In genomic region chrX:40877869-40878268, GRCh38 we compare ENCODE assay signal across 9 cellular contexts.
DNase-seq lines count a peak whose midpoint lies in the region; ATAC-seq and TF ChIP-seq lines count a peak whose summit lies in the region.
"Had no signal": no experiment of that assay in that cellular context is flagged by ENCODE, and none has a peak within 500 bp of the region (broad histone marks: within the 10 kb centered on the region; RNA-seq: fewer than 3 reads in every experiment).

No MANE protein-coding gene starts in this region.

- no peak for ATAC-seq in activated T-helper 17 cell treated with anti-CD3 and anti-CD28 coated beads, Interleukin-2, amount 50 U/mL, for 72 hours (replicated peaks)
- ATAC-seq in HG03045 (IDR thresholded peaks at IDR 0.05; ENCODE audit: unreplicated experiment) (no peak), HG02885 (IDR thresholded peaks at IDR 0.05; ENCODE audit: poor library complexity, unreplicated experiment) (no peak)

- H3K27me3 Mint-ChIP-seq in nephron progenitor cell (ENCODE audit: low read depth, poor library complexity) (peaks cover 4% of the 10 kb centered on the region), endothelial cell (ENCODE audit: unreplicated experiment) (no peaks in the 10 kb centered on the region)
- peaks cover 3% of the 10 kb centered on the region for H3K27me3 Mint-ChIP-seq in activated T-helper 17 cell treated with anti-CD3 and anti-CD28 coated beads, Interleukin-2, amount 50 U/mL, for 72 hours

- H3K4me3 Mint-ChIP-seq in nephron progenitor cell (no peak overlapping the region), endothelial cell (ENCODE audit: unreplicated experiment) (no peak overlapping the region)
- H3K4me3 Mint-ChIP-seq in activated T-helper 17 cell treated with anti-CD3 and anti-CD28 coated beads, Interleukin-2, amount 50 U/mL, for 72 hours: no peak overlapping the region

- H3K27ac ChIP-seq in DOHH2 (ENCODE audit: low read depth, low read length): no peak overlapping the region
- H3K27ac ChIP-seq: epithelial cell of prostate had no signal

- H3K9me2 ChIP-seq in DOHH2 (replicated peaks; ENCODE audit: control insufficient read depth, low read length): no peaks in the 10 kb centered on the region

- H3K9me3 Mint-ChIP-seq in nephron progenitor cell (peaks cover 15% of the 10 kb centered on the region), endothelial cell (ENCODE audit: unreplicated experiment) (no peaks in the 10 kb centered on the region)
- no peaks in the 10 kb centered on the region for H3K9me3 Mint-ChIP-seq in activated T-helper 17 cell treated with anti-CD3 and anti-CD28 coated beads, Interleukin-2, amount 50 U/mL, for 72 hours

- H3K79me2 ChIP-seq in DOHH2 (ENCODE audit: control insufficient read depth, low read length): no peaks in the 10 kb centered on the region

- H3K27ac Mint-ChIP-seq in nephron progenitor cell: no peak overlapping the region
- no peak overlapping the region for H3K27ac Mint-ChIP-seq in activated T-helper 17 cell treated with anti-CD3 and anti-CD28 coated beads, Interleukin-2, amount 50 U/mL, for 72 hours
- H3K27ac Mint-ChIP-seq in endothelial cell (ENCODE audit: unreplicated experiment): no peak overlapping the region

- no peaks in the 10 kb centered on the region for H3F3A ChIP-seq in DOHH2 (ENCODE audit: control insufficient read depth, insufficient read depth)

- H3K27me3 ChIP-seq in DOHH2 (ENCODE audit: control insufficient read depth, low read length): no peaks in the 10 kb centered on the region

- DNase-seq in M059J (ENCODE audit: low read depth) (peak; percentile 32), choroid plexus epithelial cell (ENCODE audit: low read depth) (peak; percentile 58), nephron progenitor cell (no peak), endothelial cell (ENCODE audit: low spot score) (no peak)

- no peaks in the 10 kb centered on the region for H4K20me1 ChIP-seq in DOHH2 (ENCODE audit: control insufficient read depth, insufficient read depth, low read depth, low read length)

- H3K36me3 Mint-ChIP-seq in nephron progenitor cell (ENCODE audit: low read depth) (no peaks in the 10 kb centered on the region), endothelial cell (ENCODE audit: low read depth, unreplicated experiment) (no peaks in the 10 kb centered on the region)
- no peaks in the 10 kb centered on the region for H3K36me3 Mint-ChIP-seq in activated T-helper 17 cell treated with anti-CD3 and anti-CD28 coated beads, Interleukin-2, amount 50 U/mL, for 72 hours (ENCODE audit: low read depth)

- H3K9me3 ChIP-seq in DOHH2 (ENCODE audit: control insufficient read depth, insufficient read depth, low read length): no peaks in the 10 kb centered on the region

- no peak overlapping the region for H3K4me3 ChIP-seq in DOHH2 (ENCODE audit: low read length)
- H3K4me3 ChIP-seq in choroid plexus epithelial cell (ENCODE audit: low read depth, low read length): peak overlapping the region; percentile 34

- no peaks in the 10 kb centered on the region for H3K36me3 ChIP-seq in DOHH2 (ENCODE audit: control insufficient read depth, low read length)

- peaks cover 8% of the 10 kb centered on the region for H3K4me1 Mint-ChIP-seq in nephron progenitor cell
- H3K4me1 Mint-ChIP-seq in activated T-helper 17 cell treated with anti-CD3 and anti-CD28 coated beads, Interleukin-2, amount 50 U/mL, for 72 hours: no peaks in the 10 kb centered on the region
- no peaks in the 10 kb centered on the region for H3K4me1 Mint-ChIP-seq in endothelial cell (ENCODE audit: unreplicated experiment)

- peak; percentile 40 for TF ChIP-seq CTCF in DOHH2 (IDR thresholded peaks at IDR 0.05; ENCODE audit: low read depth, low read length, poor library complexity, severe bottlenecking)
- TF ChIP-seq CTCF in choroid plexus epithelial cell (conservative IDR thresholded peaks at IDR 0.05; ENCODE audit: low read depth, low read length): peak; percentile 50
- TF ChIP-seq CTCF in nephron progenitor cell (IDR thresholded peaks at IDR 0.05): peak; percentile 25
- no peak for TF ChIP-seq CTCF in endothelial cell (IDR thresholded peaks at IDR 0.05; ENCODE audit: unreplicated experiment)

- no peaks in the 10 kb centered on the region for H3K4me1 ChIP-seq in DOHH2 (ENCODE audit: control insufficient read depth, low read length)

- H3K4me2 ChIP-seq in DOHH2 (ENCODE audit: low read length): no peak overlapping the region

Comparison
In these comparisons a context has a peak if more than half of its experiments do, and no peak if none do; other contexts are left out.
1. DNase-seq: peak in M059J (single experiment) and choroid plexus epithelial cell (single experiment); none in nephron progenitor cell (single experiment) and endothelial cell (single experiment).